Comparison of ENCODE assay signal across 9 cellular contexts in the genomic region with DNA sequence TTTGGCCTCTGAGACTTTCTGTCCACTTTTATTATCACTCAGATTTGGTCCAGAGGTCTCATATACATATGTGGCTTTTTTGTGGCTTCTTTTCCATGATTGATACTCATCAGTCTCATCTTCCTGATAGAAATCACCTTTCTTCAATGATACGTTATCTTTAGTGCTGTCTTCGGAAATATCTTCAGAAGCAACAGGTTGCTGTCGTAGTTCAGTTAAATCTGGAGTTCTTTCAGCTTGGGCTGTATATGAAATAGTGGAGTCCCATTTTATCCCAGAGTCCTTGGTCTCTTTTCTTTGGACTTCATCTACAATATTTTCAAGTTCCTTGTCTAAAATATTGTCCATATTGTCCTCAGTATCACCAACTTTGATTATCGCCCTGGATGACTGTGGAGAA. TPM values are rescaled to one million over a fixed set of nuclear protein-coding genes. Genes with fewer than 3 reads are reported as not detected.
"Had no signal": no experiment of that assay in that cellular context is flagged by ENCODE, and none has a peak within 500 bp of the region (broad histone marks: within the 10 kb centered on the region; RNA-seq: fewer than 3 reads in every experiment).

No MANE protein-coding gene starts in this region.

- H3K27ac ChIP-seq: HL-60 had no signal

- ATAC-seq: K562 had no signal

- H3K27ac Mint-ChIP-seq: HFFc6 had no signal

- H3K9me3 ChIP-seq: HAP-1 had no signal

- H3K4me3 Mint-ChIP-seq: HFFc6 had no signal

- H3K36me3 ChIP-seq: HAP-1 had no signal

- H3K4me3 ChIP-seq: HAP-1, K562 had no signal

- H3K9me3 Mint-ChIP-seq: HFFc6 had no signal

- DNase-seq: GOT3, H7, HFFc6, IMR-90, KG1 had no signal

RNA-seq across cellular contexts. Expression of a gene that starts 41.0 kb away (rescaled TPM):
- total RNA-seq: H4, H7, HFFc6, IMR-90 had no signal
- polyA plus RNA-seq: IMR-90 had no signal
